13 cellular contexts compared by ENCODE assay signal in genomic region chr6:83709748-83710050, GRCh38. TPM values are rescaled to one million over a fixed set of nuclear protein-coding genes. Genes with fewer than 3 reads are reported as not detected.
DNase-seq lines count a peak whose midpoint lies in the region; ATAC-seq and TF ChIP-seq lines count a peak whose summit lies in the region.
"Had no signal": no experiment of that assay in that cellular context is flagged by ENCODE, and none has a peak within 500 bp of the region (broad histone marks: within the 10 kb centered on the region; RNA-seq: fewer than 3 reads in every experiment).

No MANE protein-coding gene starts in this region.

- H3K4me1 ChIP-seq in A673 (ENCODE audit: insufficient read depth, low read length, poor library complexity, severe bottlenecking) (peaks cover 3% of the 10 kb centered on the region), HUES64 (ENCODE audit: insufficient read depth, low read length) (no peaks in the 10 kb centered on the region), endodermal cell (ENCODE audit: control insufficient read depth, insufficient read depth, low read length) (no peaks in the 10 kb centered on the region), neuron (ENCODE audit: insufficient read depth, low read length) (peaks cover 8% of the 10 kb centered on the region), aorta (ENCODE audit: control insufficient read depth in 1 of 2, insufficient read depth in 2 of 2, low read length in 2 of 2) (no peaks in the 10 kb centered on the region)
- H3K4me1 ChIP-seq: HAP-1 had no signal

- peaks cover 69% of the 10 kb centered on the region for H3K27me3 ChIP-seq in A673 (replicated peaks; ENCODE audit: insufficient read depth, low read depth, low read length, poor library complexity)
- H3K27me3 ChIP-seq in HUES64 (ENCODE audit: insufficient read depth, low read length), result peaks cover 63% of the 10 kb centered on the region
- peaks cover 66% of the 10 kb centered on the region for H3K27me3 ChIP-seq in endodermal cell (ENCODE audit: control insufficient read depth, insufficient read depth, low read length, poor library complexity, severe bottlenecking)
- H3K27me3 ChIP-seq in neuron (ENCODE audit: insufficient read depth, low read length), result peaks cover 33% of the 10 kb centered on the region
- no peaks in the 10 kb centered on the region for H3K27me3 ChIP-seq in aorta (ENCODE audit: control insufficient read depth in 1 of 2, insufficient read depth in 2 of 2, low read length in 1 of 2)

- H3K9me3 ChIP-seq in A673 (ENCODE audit: low read depth, low read length, poor library complexity, severe bottlenecking) (peaks cover 7% of the 10 kb centered on the region), HUES64 (ENCODE audit: insufficient read depth, low read depth, low read length) (peaks cover 2% of the 10 kb centered on the region; the same call in 1 of the 2 replicates), endodermal cell (ENCODE audit: control insufficient read depth, low read length) (no peaks in the 10 kb centered on the region), neuron (ENCODE audit: low read length) (no peaks in the 10 kb centered on the region), aorta (ENCODE audit: control insufficient read depth, low read length) (no peaks in the 10 kb centered on the region)
- H3K9me3 ChIP-seq: HAP-1 had no signal

- H3K4me3 Mint-ChIP-seq in endodermal cell, result peak overlapping the region; percentile 70
- H3K4me3 Mint-ChIP-seq in natural killer cell treated with Interleukin-12 subunit alpha and Interleukin-12 subunit beta and Interleukin-15 and Interleukin-18, amount 100 ng/mL, for 72 hours, result no peak overlapping the region

- H3K4me1 Mint-ChIP-seq in endodermal cell, result peaks cover 2% of the 10 kb centered on the region
- H3K4me1 Mint-ChIP-seq in natural killer cell treated with Interleukin-12 subunit alpha and Interleukin-12 subunit beta and Interleukin-15 and Interleukin-18, amount 100 ng/mL, for 72 hours (ENCODE audit: low read depth in 2 of 2), result no peaks in the 10 kb centered on the region

- H3K36me3 ChIP-seq in A673 (ENCODE audit: insufficient read depth, low read length, poor library complexity, severe bottlenecking) (no peaks in the 10 kb centered on the region), HUES64 (ENCODE audit: insufficient read depth, low read length) (no peaks in the 10 kb centered on the region), endodermal cell (ENCODE audit: control insufficient read depth, insufficient read depth, low read length) (no peaks in the 10 kb centered on the region), neuron (ENCODE audit: insufficient read depth, low read length) (no peaks in the 10 kb centered on the region), aorta (ENCODE audit: control insufficient read depth in 1 of 2, insufficient read depth in 2 of 2, low read length in 1 of 2) (no peaks in the 10 kb centered on the region)
- H3K36me3 ChIP-seq: HAP-1, left lung had no signal

- peak overlapping the region; percentile 100 for H2AFZ ChIP-seq in neuron (ENCODE audit: low read depth, low read length)

- no peaks in the 10 kb centered on the region for H3K36me3 Mint-ChIP-seq in endodermal cell (ENCODE audit: low read depth)
- H3K36me3 Mint-ChIP-seq in natural killer cell treated with Interleukin-12 subunit alpha and Interleukin-12 subunit beta and Interleukin-15 and Interleukin-18, amount 100 ng/mL, for 72 hours, result peaks cover 12% of the 10 kb centered on the region

- no peak overlapping the region for H3K27ac ChIP-seq in A673 (ENCODE audit: low read depth, low read length, poor library complexity, severe bottlenecking)
- no peak overlapping the region for H3K27ac ChIP-seq in HUES64 (ENCODE audit: low read depth, low read length)
- no peak overlapping the region for H3K27ac ChIP-seq in endodermal cell (ENCODE audit: low read depth, low read length)
- H3K27ac ChIP-seq in aorta (ENCODE audit: low read depth in 1 of 2, low read length in 2 of 2), result no peak overlapping the region
- H3K27ac ChIP-seq: left lung had no signal

- TF ChIP-seq CTCF in A673 (conservative IDR thresholded peaks at IDR 0.05; ENCODE audit: low read depth, low read length), result no peak
- no peak for TF ChIP-seq CTCF in endodermal cell (conservative IDR thresholded peaks at IDR 0.05)

- 42% methylated on average over 7 of the region's 8 CpGs for WGBS in HUES64
- WGBS in endodermal cell (ENCODE audit: insufficient coverage in 1 of 2, insufficient read length in 1 of 2), 2 experiments, result 52 to 62% methylated on average over 5 to 8 of the region's 8 CpGs
- 48 to 50% methylated on average over 8 of the region's 8 CpGs for WGBS in aorta, 2 donors

- CTCF ChIA-PET in A673 (lab: Charles Lee), result no interaction called here

- H3K9ac ChIP-seq in HUES64 (ENCODE audit: low read depth, low read length) (no peak overlapping the region), endodermal cell (ENCODE audit: extremely low read depth, low read length, poor library complexity, severe bottlenecking) (no peak overlapping the region)

- no peak for ATAC-seq in natural killer cell treated with Interleukin-12 subunit alpha and Interleukin-12 subunit beta and Interleukin-15 and Interleukin-18, amount 100 ng/mL, for 72 hours
- no peak for ATAC-seq in aorta (ENCODE audit: low FRiP score)

- peaks cover 69% of the 10 kb centered on the region for H3K27me3 Mint-ChIP-seq in endodermal cell (ENCODE audit: insufficient read depth)
- H3K27me3 Mint-ChIP-seq in natural killer cell treated with Interleukin-12 subunit alpha and Interleukin-12 subunit beta and Interleukin-15 and Interleukin-18, amount 100 ng/mL, for 72 hours, result peaks cover 22% of the 10 kb centered on the region in 2 donors

- POLR2A ChIA-PET in A673 (lab: Charles Lee; ENCODE audit: low non-redundant PET), result no interaction called here

- H3K27ac Mint-ChIP-seq in endodermal cell, result no peak overlapping the region
- H3K27ac Mint-ChIP-seq in natural killer cell treated with Interleukin-12 subunit alpha and Interleukin-12 subunit beta and Interleukin-15 and Interleukin-18, amount 100 ng/mL, for 72 hours, result no peak overlapping the region
- H3K27ac Mint-ChIP-seq: naive B cell had no signal

- DNase-seq in A673 (ENCODE audit: low spot score) (no peak), endodermal cell (no peak), aorta (no peak), hepatic stellate cell (ENCODE audit: low spot score) (no peak)
- no peak for DNase-seq in natural killer cell treated with Interleukin-12 subunit alpha and Interleukin-12 subunit beta and Interleukin-15 and Interleukin-18, amount 100 ng/mL, for 72 hours (ENCODE audit: low spot score)
- DNase-seq in activated CD4-positive, alpha-beta T cell treated with anti-CD3 and anti-CD28 coated beads for 4 hours, result no peak
- DNase-seq: KG1, left lung, naive B cell, small intestine had no signal

- no TSS peak for BruUV-seq in A673 (replicated peaks; lab: Mats Ljungman, UMichigan)

- H3K4me3 ChIP-seq in A673 (ENCODE audit: low read depth, low read length, poor library complexity, severe bottlenecking), result peak overlapping the region; percentile 58
- peak overlapping the region; percentile 68 for H3K4me3 ChIP-seq in HUES64 (ENCODE audit: low read length)
- peak overlapping the region; percentile 77 for H3K4me3 ChIP-seq in endodermal cell (ENCODE audit: low read length)
- peak overlapping the region; percentile 60 for H3K4me3 ChIP-seq in neuron (ENCODE audit: low read length)
- no peak overlapping the region for H3K4me3 ChIP-seq in aorta (ENCODE audit: low read length in 2 of 2)

- intact Hi-C loops in A673 (cut with micrococcal nuclease; ENCODE audit: unreplicated experiment), result no loop called here
- intact Hi-C loops in aorta (cut with DNase I), result no loop called here

- H3K9me3 Mint-ChIP-seq in endodermal cell, result peaks cover 1% of the 10 kb centered on the region
- H3K9me3 Mint-ChIP-seq in natural killer cell treated with Interleukin-12 subunit alpha and Interleukin-12 subunit beta and Interleukin-15 and Interleukin-18, amount 100 ng/mL, for 72 hours, result peaks cover 3% of the 10 kb centered on the region

RNA-seq across cellular contexts. Expression of gene SNAP91, which starts 0.8 kb away (rescaled TPM):
- total RNA-seq in A673 (2021), result 0.55 and 0.62 TPM in 2 replicates
- polyA plus RNA-seq in HUES64 (2013, experiment 1 of 2), result 0.35 TPM
- 0.95 TPM for polyA plus RNA-seq in HUES64 (2013, experiment 2 of 2)
- total RNA-seq in endodermal cell, result 1 to 10 TPM in 1 of 2 donors, under 1 TPM in 1; 0.58 to 1.6 TPM
- 4.7 TPM for polyA plus RNA-seq in endodermal cell (2013, experiment 1 of 2)
- polyA plus RNA-seq in endodermal cell (2013, experiment 2 of 2), result 4.5 TPM
- not detected for total RNA-seq in natural killer cell treated with Interleukin-12 subunit alpha and Interleukin-12 subunit beta and Interleukin-15 and Interleukin-18, amount 100 ng/mL, for 72 hours
- total RNA-seq in aorta, result 1 to 10 TPM; 2.1 to 4.3 TPM
- under 1 TPM; 0.25 to 0.51 TPM for polyA plus RNA-seq in aorta

Comparison
In these comparisons a context has a peak if more than half of its experiments do, and no peak if none do; other contexts are left out.
1. H3K4me3 ChIP-seq: peak in A673 (single experiment), HUES64 (single experiment), endodermal cell (single experiment) and neuron (single experiment); none in aorta (0 of 2).